ENCODE assay signal across 1 cellular context in the genomic region with DNA sequence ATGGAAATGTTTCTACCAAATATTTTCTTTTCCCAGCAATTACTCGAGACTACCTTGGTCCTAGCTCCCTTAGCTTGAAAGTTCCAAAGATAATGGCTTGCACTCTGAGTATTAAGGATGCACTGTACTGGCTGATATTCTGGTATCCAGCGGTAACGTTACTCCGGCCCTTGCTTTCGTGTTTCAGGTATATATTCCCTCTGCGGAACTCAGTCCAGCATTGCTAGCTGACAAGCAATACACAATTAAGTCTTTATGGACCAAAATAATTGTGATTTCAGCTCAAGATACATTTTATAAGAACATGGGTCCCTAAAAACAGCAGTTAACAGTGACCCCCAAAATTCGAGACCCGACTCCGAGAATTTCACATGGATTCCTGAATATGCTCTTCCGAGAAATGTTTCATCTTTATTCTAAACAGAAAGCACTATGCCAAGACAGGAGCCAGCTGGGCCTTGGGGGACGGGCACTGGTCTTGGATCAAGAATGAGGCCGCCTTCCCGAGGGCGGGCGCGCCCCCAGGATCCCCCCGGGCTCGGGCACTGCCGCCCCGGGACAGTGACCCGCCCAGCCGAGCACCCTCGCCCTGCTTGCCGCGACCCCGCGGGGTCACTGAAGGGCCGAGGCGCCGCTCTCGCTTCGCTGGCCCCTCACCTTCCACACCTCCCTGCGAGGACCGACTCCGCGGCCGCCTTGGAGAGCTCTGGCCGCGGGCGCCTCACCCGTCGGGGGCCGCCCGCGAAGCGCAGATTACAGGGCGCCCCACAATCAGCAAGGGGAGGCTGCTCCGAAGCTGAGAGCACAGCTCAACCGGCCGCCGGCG.
TF ChIP-seq lines count a peak whose summit lies in the region.

No MANE protein-coding gene starts in this region.

TF ChIP-seq in WTC11, 78 proteins besides CTCF, POLR2A, EP300 and RAD21 (continued from another document):
- TF ChIP-seq, protein P1, sequence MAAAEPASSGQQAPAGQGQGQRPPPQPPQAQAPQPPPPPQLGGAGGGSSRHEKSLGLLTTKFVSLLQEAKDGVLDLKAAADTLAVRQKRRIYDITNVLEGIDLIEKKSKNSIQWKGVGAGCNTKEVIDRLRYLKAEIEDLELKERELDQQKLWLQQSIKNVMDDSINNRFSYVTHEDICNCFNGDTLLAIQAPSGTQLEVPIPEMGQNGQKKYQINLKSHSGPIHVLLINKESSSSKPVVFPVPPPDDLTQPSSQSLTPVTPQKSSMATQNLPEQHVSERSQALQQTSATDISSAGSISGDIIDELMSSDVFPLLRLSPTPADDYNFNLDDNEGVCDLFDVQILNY (CRISPR knock-in tag; IDR thresholded peaks at IDR 0.05), result no peak
- TF ChIP-seq NFYB (CRISPR knock-in tag; conservative IDR thresholded peaks at IDR 0.05; ENCODE audit: low read depth) (no peak; the same call in 1 of the 2 replicates), ZNF138 (CRISPR knock-in tag; conservative IDR thresholded peaks at IDR 0.05) (no peak), SMAD4 (CRISPR knock-in tag; IDR thresholded peaks at IDR 0.05) (no peak), ZNF121 (CRISPR knock-in tag; IDR thresholded peaks at IDR 0.05) (peak; percentile 12; the same call in 1 of the 2 replicates), CBFB (CRISPR knock-in tag; IDR thresholded peaks at IDR 0.05; ENCODE audit: low read depth) (no peak), GTF2I (CRISPR knock-in tag; conservative IDR thresholded peaks at IDR 0.05) (no peak)
- TF ChIP-seq, protein P2, sequence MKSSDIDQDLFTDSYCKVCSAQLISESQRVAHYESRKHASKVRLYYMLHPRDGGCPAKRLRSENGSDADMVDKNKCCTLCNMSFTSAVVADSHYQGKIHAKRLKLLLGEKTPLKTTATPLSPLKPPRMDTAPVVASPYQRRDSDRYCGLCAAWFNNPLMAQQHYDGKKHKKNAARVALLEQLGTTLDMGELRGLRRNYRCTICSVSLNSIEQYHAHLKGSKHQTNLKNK (CRISPR knock-in tag; IDR thresholded peaks at IDR 0.05), result no peak
- TF ChIP-seq, protein P3, sequence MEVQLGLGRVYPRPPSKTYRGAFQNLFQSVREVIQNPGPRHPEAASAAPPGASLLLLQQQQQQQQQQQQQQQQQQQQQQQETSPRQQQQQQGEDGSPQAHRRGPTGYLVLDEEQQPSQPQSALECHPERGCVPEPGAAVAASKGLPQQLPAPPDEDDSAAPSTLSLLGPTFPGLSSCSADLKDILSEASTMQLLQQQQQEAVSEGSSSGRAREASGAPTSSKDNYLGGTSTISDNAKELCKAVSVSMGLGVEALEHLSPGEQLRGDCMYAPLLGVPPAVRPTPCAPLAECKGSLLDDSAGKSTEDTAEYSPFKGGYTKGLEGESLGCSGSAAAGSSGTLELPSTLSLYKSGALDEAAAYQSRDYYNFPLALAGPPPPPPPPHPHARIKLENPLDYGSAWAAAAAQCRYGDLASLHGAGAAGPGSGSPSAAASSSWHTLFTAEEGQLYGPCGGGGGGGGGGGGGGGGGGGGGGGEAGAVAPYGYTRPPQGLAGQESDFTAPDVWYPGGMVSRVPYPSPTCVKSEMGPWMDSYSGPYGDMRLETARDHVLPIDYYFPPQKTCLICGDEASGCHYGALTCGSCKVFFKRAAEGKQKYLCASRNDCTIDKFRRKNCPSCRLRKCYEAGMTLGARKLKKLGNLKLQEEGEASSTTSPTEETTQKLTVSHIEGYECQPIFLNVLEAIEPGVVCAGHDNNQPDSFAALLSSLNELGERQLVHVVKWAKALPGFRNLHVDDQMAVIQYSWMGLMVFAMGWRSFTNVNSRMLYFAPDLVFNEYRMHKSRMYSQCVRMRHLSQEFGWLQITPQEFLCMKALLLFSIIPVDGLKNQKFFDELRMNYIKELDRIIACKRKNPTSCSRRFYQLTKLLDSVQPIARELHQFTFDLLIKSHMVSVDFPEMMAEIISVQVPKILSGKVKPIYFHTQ (CRISPR knock-in tag; IDR thresholded peaks at IDR 0.05), result no peak
- TF ChIP-seq, protein P4, sequence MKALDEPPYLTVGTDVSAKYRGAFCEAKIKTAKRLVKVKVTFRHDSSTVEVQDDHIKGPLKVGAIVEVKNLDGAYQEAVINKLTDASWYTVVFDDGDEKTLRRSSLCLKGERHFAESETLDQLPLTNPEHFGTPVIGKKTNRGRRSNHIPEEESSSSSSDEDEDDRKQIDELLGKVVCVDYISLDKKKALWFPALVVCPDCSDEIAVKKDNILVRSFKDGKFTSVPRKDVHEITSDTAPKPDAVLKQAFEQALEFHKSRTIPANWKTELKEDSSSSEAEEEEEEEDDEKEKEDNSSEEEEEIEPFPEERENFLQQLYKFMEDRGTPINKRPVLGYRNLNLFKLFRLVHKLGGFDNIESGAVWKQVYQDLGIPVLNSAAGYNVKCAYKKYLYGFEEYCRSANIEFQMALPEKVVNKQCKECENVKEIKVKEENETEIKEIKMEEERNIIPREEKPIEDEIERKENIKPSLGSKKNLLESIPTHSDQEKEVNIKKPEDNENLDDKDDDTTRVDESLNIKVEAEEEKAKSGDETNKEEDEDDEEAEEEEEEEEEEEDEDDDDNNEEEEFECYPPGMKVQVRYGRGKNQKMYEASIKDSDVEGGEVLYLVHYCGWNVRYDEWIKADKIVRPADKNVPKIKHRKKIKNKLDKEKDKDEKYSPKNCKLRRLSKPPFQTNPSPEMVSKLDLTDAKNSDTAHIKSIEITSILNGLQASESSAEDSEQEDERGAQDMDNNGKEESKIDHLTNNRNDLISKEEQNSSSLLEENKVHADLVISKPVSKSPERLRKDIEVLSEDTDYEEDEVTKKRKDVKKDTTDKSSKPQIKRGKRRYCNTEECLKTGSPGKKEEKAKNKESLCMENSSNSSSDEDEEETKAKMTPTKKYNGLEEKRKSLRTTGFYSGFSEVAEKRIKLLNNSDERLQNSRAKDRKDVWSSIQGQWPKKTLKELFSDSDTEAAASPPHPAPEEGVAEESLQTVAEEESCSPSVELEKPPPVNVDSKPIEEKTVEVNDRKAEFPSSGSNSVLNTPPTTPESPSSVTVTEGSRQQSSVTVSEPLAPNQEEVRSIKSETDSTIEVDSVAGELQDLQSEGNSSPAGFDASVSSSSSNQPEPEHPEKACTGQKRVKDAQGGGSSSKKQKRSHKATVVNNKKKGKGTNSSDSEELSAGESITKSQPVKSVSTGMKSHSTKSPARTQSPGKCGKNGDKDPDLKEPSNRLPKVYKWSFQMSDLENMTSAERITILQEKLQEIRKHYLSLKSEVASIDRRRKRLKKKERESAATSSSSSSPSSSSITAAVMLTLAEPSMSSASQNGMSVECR (CRISPR knock-in tag; IDR thresholded peaks at IDR 0.05; ENCODE audit: borderline replicate concordance), result no peak
- TF ChIP-seq, protein P5, sequence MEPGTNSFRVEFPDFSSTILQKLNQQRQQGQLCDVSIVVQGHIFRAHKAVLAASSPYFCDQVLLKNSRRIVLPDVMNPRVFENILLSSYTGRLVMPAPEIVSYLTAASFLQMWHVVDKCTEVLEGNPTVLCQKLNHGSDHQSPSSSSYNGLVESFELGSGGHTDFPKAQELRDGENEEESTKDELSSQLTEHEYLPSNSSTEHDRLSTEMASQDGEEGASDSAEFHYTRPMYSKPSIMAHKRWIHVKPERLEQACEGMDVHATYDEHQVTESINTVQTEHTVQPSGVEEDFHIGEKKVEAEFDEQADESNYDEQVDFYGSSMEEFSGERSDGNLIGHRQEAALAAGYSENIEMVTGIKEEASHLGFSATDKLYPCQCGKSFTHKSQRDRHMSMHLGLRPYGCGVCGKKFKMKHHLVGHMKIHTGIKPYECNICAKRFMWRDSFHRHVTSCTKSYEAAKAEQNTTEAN (CRISPR knock-in tag; IDR thresholded peaks at IDR 0.05), result 0 out of 2 replicates have a peak, but pooled peaks have one; percentile 35
- TF ChIP-seq, protein P6, sequence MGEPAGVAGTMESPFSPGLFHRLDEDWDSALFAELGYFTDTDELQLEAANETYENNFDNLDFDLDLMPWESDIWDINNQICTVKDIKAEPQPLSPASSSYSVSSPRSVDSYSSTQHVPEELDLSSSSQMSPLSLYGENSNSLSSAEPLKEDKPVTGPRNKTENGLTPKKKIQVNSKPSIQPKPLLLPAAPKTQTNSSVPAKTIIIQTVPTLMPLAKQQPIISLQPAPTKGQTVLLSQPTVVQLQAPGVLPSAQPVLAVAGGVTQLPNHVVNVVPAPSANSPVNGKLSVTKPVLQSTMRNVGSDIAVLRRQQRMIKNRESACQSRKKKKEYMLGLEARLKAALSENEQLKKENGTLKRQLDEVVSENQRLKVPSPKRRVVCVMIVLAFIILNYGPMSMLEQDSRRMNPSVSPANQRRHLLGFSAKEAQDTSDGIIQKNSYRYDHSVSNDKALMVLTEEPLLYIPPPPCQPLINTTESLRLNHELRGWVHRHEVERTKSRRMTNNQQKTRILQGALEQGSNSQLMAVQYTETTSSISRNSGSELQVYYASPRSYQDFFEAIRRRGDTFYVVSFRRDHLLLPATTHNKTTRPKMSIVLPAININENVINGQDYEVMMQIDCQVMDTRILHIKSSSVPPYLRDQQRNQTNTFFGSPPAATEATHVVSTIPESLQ (CRISPR knock-in tag; IDR thresholded peaks at IDR 0.05), result no peak
- TF ChIP-seq, protein P7, sequence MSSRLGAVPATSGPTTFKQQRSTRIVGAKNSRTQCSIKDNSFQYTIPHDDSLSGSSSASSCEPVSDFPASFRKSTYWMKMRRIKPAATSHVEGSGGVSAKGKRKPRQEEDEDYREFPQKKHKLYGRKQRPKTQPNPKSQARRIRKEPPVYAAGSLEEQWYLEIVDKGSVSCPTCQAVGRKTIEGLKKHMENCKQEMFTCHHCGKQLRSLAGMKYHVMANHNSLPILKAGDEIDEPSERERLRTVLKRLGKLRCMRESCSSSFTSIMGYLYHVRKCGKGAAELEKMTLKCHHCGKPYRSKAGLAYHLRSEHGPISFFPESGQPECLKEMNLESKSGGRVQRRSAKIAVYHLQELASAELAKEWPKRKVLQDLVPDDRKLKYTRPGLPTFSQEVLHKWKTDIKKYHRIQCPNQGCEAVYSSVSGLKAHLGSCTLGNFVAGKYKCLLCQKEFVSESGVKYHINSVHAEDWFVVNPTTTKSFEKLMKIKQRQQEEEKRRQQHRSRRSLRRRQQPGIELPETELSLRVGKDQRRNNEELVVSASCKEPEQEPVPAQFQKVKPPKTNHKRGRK (CRISPR knock-in tag; IDR thresholded peaks at IDR 0.05; ENCODE audit: borderline replicate concordance), result 0 out of 2 replicates have a peak, but pooled peaks have one; percentile 38
